9 cellular contexts compared by ENCODE assay signal in the genomic region with DNA sequence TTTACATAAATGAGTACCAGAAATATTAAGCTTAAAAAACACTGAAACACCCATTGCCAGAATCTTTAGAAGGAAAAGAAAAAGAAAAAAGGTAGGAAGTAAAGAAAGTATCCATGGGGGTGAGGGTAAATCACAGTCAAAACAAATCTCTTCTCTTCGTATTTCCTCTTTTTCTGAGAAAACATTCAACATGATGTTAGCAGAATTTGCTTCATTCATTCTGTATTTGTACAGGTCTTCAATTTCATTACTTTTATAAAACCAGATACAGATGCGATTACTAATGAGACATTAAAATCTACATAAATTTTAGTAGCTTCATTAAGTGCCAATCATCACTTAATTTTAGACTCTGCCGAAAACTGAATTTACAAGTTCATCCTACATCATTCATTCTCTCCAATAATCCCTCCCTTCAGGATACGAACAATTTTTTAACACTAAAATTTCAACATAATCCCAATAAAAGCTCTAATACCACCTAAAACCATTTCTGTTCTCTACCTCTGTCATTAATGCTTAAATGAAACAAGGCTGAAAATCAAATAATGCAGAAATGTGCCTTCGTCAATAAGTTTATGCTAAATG. TPM values are rescaled to one million over a fixed set of nuclear protein-coding genes. Genes with fewer than 3 reads are reported as not detected.
A peak's percentile ranks its signal among the peaks of the same experiment; 100 is the strongest.
DNase-seq lines count a peak whose midpoint lies in the region; ATAC-seq and TF ChIP-seq lines count a peak whose summit lies in the region.
"Had no signal": no experiment of that assay in that cellular context is flagged by ENCODE, and none has a peak within 500 bp of the region (broad histone marks: within the 10 kb centered on the region; RNA-seq: fewer than 3 reads in every experiment).

No MANE protein-coding gene starts in this region.

- H3K9me3 ChIP-seq in BLaER1 treated with 17β-estradiol and CSF1 and Interleukin-3, amounts not matched to agents 10 nM and 100 nM (replicated peaks in 1 of 11): peaks cover 0 to 8% (median 0%) of the 10 kb centered on the region in 11 experiments; a peak in 7 of 22 replicates
- no peaks in the 10 kb centered on the region for H3K9me3 ChIP-seq in lower lobe of right lung

- H3K4me1 ChIP-seq in BLaER1 treated with 17β-estradiol and CSF1 and Interleukin-3, amounts not matched to agents 10 nM and 100 nM: peaks cover 9 to 84% (median 40%) of the 10 kb centered on the region in 10 experiments
- peaks cover 92% of the 10 kb centered on the region for H3K4me1 ChIP-seq in lower lobe of right lung

- in situ Hi-C loops in ACHN (cut with HindIII; ENCODE audit: low pct_ligation_motif_present, low pct_unique_long_range_greater_than_20kb, low sequenced_read_pairs): no loop called here

- peak overlapping the region; percentile 86 to 99 (median 96) for H3K4me3 ChIP-seq in BLaER1 treated with 17β-estradiol and CSF1 and Interleukin-3, amounts not matched to agents 10 nM and 100 nM
- H3K4me3 ChIP-seq in lower lobe of right lung: peak overlapping the region; percentile 92

- H3K27me3 Mint-ChIP-seq in activated naive CD8-positive, alpha-beta T cell treated with anti-CD3 and anti-CD28 coated beads, Interleukin-2, amount 50 U/mL, for 24 hours: no peaks in the 10 kb centered on the region

- peaks cover 0 to 17% (median 0%) of the 10 kb centered on the region in 11 experiments; a peak in 6 of 22 replicates for H3K27me3 ChIP-seq in BLaER1 treated with 17β-estradiol and CSF1 and Interleukin-3, amounts not matched to agents 10 nM and 100 nM
- no peaks in the 10 kb centered on the region for H3K27me3 ChIP-seq in lower lobe of right lung (ENCODE audit: low read depth)

- ATAC-seq in GM19395 (IDR thresholded peaks at IDR 0.05; ENCODE audit: unreplicated experiment) (peak; percentile 41), lower lobe of right lung (no peak), HG02870 (IDR thresholded peaks at IDR 0.05; ENCODE audit: unreplicated experiment) (no peak)
- no peak for ATAC-seq in activated naive CD8-positive, alpha-beta T cell treated with anti-CD3 and anti-CD28 coated beads, Interleukin-2, amount 50 U/mL, for 24 hours

- peaks cover 20 to 80% (median 53%) of the 10 kb centered on the region in 11 experiments for H3K36me3 ChIP-seq in BLaER1 treated with 17β-estradiol and CSF1 and Interleukin-3, amounts not matched to agents 10 nM and 100 nM
- H3K36me3 ChIP-seq in lower lobe of right lung: no peaks in the 10 kb centered on the region

- peak overlapping the region in 10 of 11 experiments; percentile 61 to 98 (median 98); a peak in 12 of 22 replicates for H3K9ac ChIP-seq in BLaER1 treated with 17β-estradiol and CSF1 and Interleukin-3, amounts not matched to agents 10 nM and 100 nM

- H3K36me3 Mint-ChIP-seq in activated naive CD8-positive, alpha-beta T cell treated with anti-CD3 and anti-CD28 coated beads, Interleukin-2, amount 50 U/mL, for 24 hours (ENCODE audit: low read depth): peaks cover 40% of the 10 kb centered on the region

- H3K27ac Mint-ChIP-seq in activated naive CD8-positive, alpha-beta T cell treated with anti-CD3 and anti-CD28 coated beads, Interleukin-2, amount 50 U/mL, for 24 hours: peak overlapping the region; percentile 18

- peak overlapping the region; percentile 73 for H3K4me3 Mint-ChIP-seq in activated naive CD8-positive, alpha-beta T cell treated with anti-CD3 and anti-CD28 coated beads, Interleukin-2, amount 50 U/mL, for 24 hours

- no peaks in the 10 kb centered on the region for H3K9me3 Mint-ChIP-seq in activated naive CD8-positive, alpha-beta T cell treated with anti-CD3 and anti-CD28 coated beads, Interleukin-2, amount 50 U/mL, for 24 hours

- no peak for TF ChIP-seq POLR2A in erythroblast (IDR thresholded peaks at IDR 0.05; ENCODE audit: low read length)

- intact Hi-C loops in lower lobe of right lung (cut with DNase I): no loop called here

- peaks cover 91% of the 10 kb centered on the region for H3K4me1 Mint-ChIP-seq in activated naive CD8-positive, alpha-beta T cell treated with anti-CD3 and anti-CD28 coated beads, Interleukin-2, amount 50 U/mL, for 24 hours

- DNase-seq in activated naive CD8-positive, alpha-beta T cell treated with anti-CD3 and anti-CD28 coated beads, Interleukin-2, amount 50 U/mL, for 24 hours: no peak
- DNase-seq in lower lobe of right lung (no peak), erythroblast (lab: John Stamatoyannopoulos, UW) (no peak), ACHN (no peak), epidermal melanocyte (ENCODE audit: insufficient read length, low spot score) (no peak)
- DNase-seq: NK-92 treated with Interleukin-12 subunit alpha and Interleukin-12 subunit beta, amount 100 ng/mL, for 24 hours had no signal

- peak overlapping the region; percentile 44 to 96 (median 89); a peak in 20 of 22 replicates for H3K4me2 ChIP-seq in BLaER1 treated with 17β-estradiol and CSF1 and Interleukin-3, amounts not matched to agents 10 nM and 100 nM

- peak overlapping the region in 8 of 11 experiments; percentile 96 to 100 (median 99); a peak in 14 of 22 replicates for H3K27ac ChIP-seq in BLaER1 treated with 17β-estradiol and CSF1 and Interleukin-3, amounts not matched to agents 10 nM and 100 nM
- no peak overlapping the region for H3K27ac ChIP-seq in lower lobe of right lung

- H4K20me1 ChIP-seq in BLaER1 treated with 17β-estradiol and CSF1 and Interleukin-3, amounts not matched to agents 10 nM and 100 nM: peaks cover 94 to 100% (median 100%) of the 10 kb centered on the region in 11 experiments

- TF ChIP-seq CTCF in lower lobe of right lung (IDR thresholded peaks at IDR 0.05): no peak

RNA-seq across cellular contexts. Expression of gene NR3C1, which starts 7.0 kb away (rescaled TPM):
- total RNA-seq in lower lobe of right lung: 110 TPM
